Comparison of ENCODE assay signal across 8 cellular contexts in the genomic region with DNA sequence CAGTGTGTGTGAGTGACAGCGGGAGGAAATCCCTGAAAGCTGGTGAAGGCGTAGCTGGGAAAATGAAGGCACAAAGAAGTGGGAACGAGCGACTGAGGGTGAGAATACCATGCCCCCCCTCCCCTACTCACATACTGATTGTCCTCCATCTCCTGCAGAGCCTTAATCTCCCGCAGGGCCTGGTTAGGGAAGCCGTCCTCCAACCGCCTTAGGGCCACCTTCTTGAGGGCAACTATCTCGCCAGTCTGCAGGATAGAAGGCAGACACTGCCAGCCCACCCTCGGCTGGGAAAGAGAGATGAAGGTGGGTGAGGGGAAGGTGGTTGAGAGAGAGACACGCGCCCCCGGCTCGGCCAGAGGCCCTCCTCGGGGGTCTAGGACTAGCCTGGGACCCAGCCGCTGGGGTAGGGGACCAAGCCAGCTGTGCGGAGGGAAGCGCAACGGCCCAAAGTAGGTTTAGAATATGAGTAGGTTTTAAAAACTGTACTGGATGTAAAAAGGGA. TPM values are rescaled to one million over a fixed set of nuclear protein-coding genes. Genes with fewer than 3 reads are reported as not detected.
A peak's percentile ranks its signal among the peaks of the same experiment; 100 is the strongest.
DNase-seq lines count a peak whose midpoint lies in the region; ATAC-seq and TF ChIP-seq lines count a peak whose summit lies in the region.

No MANE protein-coding gene starts in this region.

- CTCF ChIA-PET in activated naive CD4-positive, alpha-beta T cell treated with anti-CD3 and anti-CD28 coated beads, Interleukin-2, amount 10 ng/mL, durations not matched to agents 7 days and 5 days (lab: Charles Lee) = no interaction called here

- TF ChIP-seq POLR2A in upper lobe of left lung (IDR thresholded peaks at IDR 0.05) = no peak

- no peak for TF ChIP-seq EP300 in upper lobe of left lung (IDR thresholded peaks at IDR 0.05)

- H3K27ac ChIP-seq in lower lobe of right lung = peak overlapping the region; percentile 82
- H3K27ac ChIP-seq in upper lobe of left lung = peak overlapping the region; percentile 29 to 83 (median 64)

- WGBS in upper lobe of left lung, 2 donors = 38 to 40% methylated on average over 18 of the region's 18 CpGs

- peak overlapping the region; percentile 94 for H3K27ac Mint-ChIP-seq in activated naive CD4-positive, alpha-beta T cell treated with anti-CD3 and anti-CD28 coated beads, Interleukin-2, amount 10 ng/mL, durations not matched to agents 7 days and 5 days

- H3K4me3 Mint-ChIP-seq in activated naive CD4-positive, alpha-beta T cell treated with anti-CD3 and anti-CD28 coated beads, Interleukin-2, amount 10 ng/mL, durations not matched to agents 7 days and 5 days = peak overlapping the region; percentile 94

- in situ Hi-C loops in astrocyte of the spinal cord (cut with HindIII; ENCODE audit: low sequenced_read_pairs) = no loop called here

- peaks cover 17% of the 10 kb centered on the region for H3K4me1 Mint-ChIP-seq in activated naive CD4-positive, alpha-beta T cell treated with anti-CD3 and anti-CD28 coated beads, Interleukin-2, amount 10 ng/mL, durations not matched to agents 7 days and 5 days

- ATAC-seq in lower lobe of right lung (peak; percentile 3 to 5), upper lobe of left lung (ENCODE audit: low FRiP score in 2 of 2) (peak in 1 of 2 donors; percentile 2), GM21529 (IDR thresholded peaks at IDR 0.05; ENCODE audit: unreplicated experiment) (no peak)

- H3K4me1 ChIP-seq in lower lobe of right lung (no peaks in the 10 kb centered on the region), upper lobe of left lung (peaks cover 6 to 17% (median 9%) of the 10 kb centered on the region in 4 donors)

- H3K4me3 ChIP-seq in astrocyte of the spinal cord (ENCODE audit: low read depth, low read length) (peak overlapping the region; percentile 70), lower lobe of right lung (peak overlapping the region; percentile 74), upper lobe of left lung (peak overlapping the region; percentile 40 to 70 (median 61))

- H3K36me3 ChIP-seq in lower lobe of right lung (peaks cover 8% of the 10 kb centered on the region), upper lobe of left lung (peaks cover 0 to 11% (median 5%) of the 10 kb centered on the region in 4 donors)

- TF ChIP-seq CTCF in astrocyte of the spinal cord (IDR thresholded peaks at IDR 0.05; ENCODE audit: low read depth, low read length) (no peak), lower lobe of right lung (IDR thresholded peaks at IDR 0.05) (no peak), upper lobe of left lung (IDR thresholded peaks at IDR 0.05) (no peak)

- no peak for DNase-seq in activated naive CD4-positive, alpha-beta T cell treated with anti-CD3 and anti-CD28 coated beads, Interleukin-2, amount 10 ng/mL, durations not matched to agents 7 days and 5 days
- DNase-seq in activated naive CD4-positive, alpha-beta T cell treated with Interleukin-2 at 50 U/mL for 16 hours = no peak
- peak; percentile 3 for DNase-seq in astrocyte of the spinal cord (ENCODE audit: low read depth, low spot score)
- no peak for DNase-seq in lower lobe of right lung
- no peak for DNase-seq in upper lobe of left lung
- DNase-seq in DMS53 (lab: John Stamatoyannopoulos, UW) = no peak
- DNase-seq in NCI-H1930 (lab: John Stamatoyannopoulos, UW) = no peak

- no peaks in the 10 kb centered on the region for H3K9me3 ChIP-seq in lower lobe of right lung
- H3K9me3 ChIP-seq in upper lobe of left lung = no peaks in the 10 kb centered on the region

- peaks cover 8% of the 10 kb centered on the region for H3K27me3 Mint-ChIP-seq in activated naive CD4-positive, alpha-beta T cell treated with anti-CD3 and anti-CD28 coated beads, Interleukin-2, amount 10 ng/mL, durations not matched to agents 7 days and 5 days

- H3K27me3 ChIP-seq in lower lobe of right lung (ENCODE audit: low read depth) (no peaks in the 10 kb centered on the region), upper lobe of left lung (no peaks in the 10 kb centered on the region)

- no peaks in the 10 kb centered on the region for H3K9me3 Mint-ChIP-seq in activated naive CD4-positive, alpha-beta T cell treated with anti-CD3 and anti-CD28 coated beads, Interleukin-2, amount 10 ng/mL, durations not matched to agents 7 days and 5 days

- H3K36me3 Mint-ChIP-seq in activated naive CD4-positive, alpha-beta T cell treated with anti-CD3 and anti-CD28 coated beads, Interleukin-2, amount 10 ng/mL, durations not matched to agents 7 days and 5 days = peaks cover 5% of the 10 kb centered on the region

- intact Hi-C loops in lower lobe of right lung (cut with DNase I) = no loop called here

RNA-seq across cellular contexts. Expression of a gene that starts 0.5 kb away (rescaled TPM):
- total RNA-seq in lower lobe of right lung (7.1 TPM), upper lobe of left lung (10 to 100 TPM in 2 of 6 donors, 1 to 10 TPM in 4; 4.2 to 11.4 (median 7.4) TPM)

RNA-seq across cellular contexts. Expression of a gene that starts 56.1 kb away (rescaled TPM):
- total RNA-seq in lower lobe of right lung (not detected), upper lobe of left lung (not detected)
